15 cellular contexts compared by ENCODE assay signal in genomic region chr3:141328286-141329166, GRCh38. TPM values are rescaled to one million over a fixed set of nuclear protein-coding genes. Genes with fewer than 3 reads are reported as not detected.
A peak's percentile ranks its signal among the peaks of the same experiment; 100 is the strongest.
DNase-seq lines count a peak whose midpoint lies in the region; ATAC-seq and TF ChIP-seq lines count a peak whose summit lies in the region.
"Had no signal": no experiment of that assay in that cellular context is flagged by ENCODE, and none has a peak within 500 bp of the region (broad histone marks: within the 10 kb centered on the region; RNA-seq: fewer than 3 reads in every experiment).

No MANE protein-coding gene starts in this region.

- no peak overlapping the region for H3K4me3 ChIP-seq in uterus
- H3K4me3 ChIP-seq: breast epithelium, thoracic aorta had no signal

- DNase-seq in activated T-cell treated with anti-CD3 and anti-CD28 coated beads, Interleukin-2, amount 50 U/mL, for 72 hours = peak; percentile 31 to 54
- DNase-seq in activated T-cell treated with anti-CD3 and anti-CD28 coated beads for 4 hours = no peak
- peak; percentile 38 for DNase-seq in stimulated activated CD8-positive, alpha-beta memory T cell treated with anti-CD3 and anti-CD28 coated beads, Interleukin-4, amount 100 ng/mL, for 48 hours
- no peak for DNase-seq in HCEC 1CT
- no peak for DNase-seq in GDM1 (lab: John Stamatoyannopoulos, UW)
- DNase-seq in uterus = no peak
- DNase-seq: DMS79, Kasumi-1, NCI-H2227 treated with DMSO at 0.1 percent for 48 hours, PC-3 had no signal

- no peak overlapping the region for H3K27ac ChIP-seq in uterus
- H3K27ac ChIP-seq: breast epithelium, epithelial cell of prostate, thoracic aorta had no signal

- H3K9me3 Mint-ChIP-seq in activated T-cell treated with anti-CD3 and anti-CD28 coated beads, Interleukin-2, amount 50 U/mL, for 72 hours = peaks cover 0 to 2% of the 10 kb centered on the region in 2 donors

- no peak for TF ChIP-seq CTCF in uterus (IDR thresholded peaks at IDR 0.05)

- no peaks in the 10 kb centered on the region for H3K27me3 Mint-ChIP-seq in activated T-cell treated with anti-CD3 and anti-CD28 coated beads, Interleukin-2, amount 50 U/mL, for 72 hours (ENCODE audit: low read depth)

- no peaks in the 10 kb centered on the region for H3K36me3 ChIP-seq in uterus
- H3K36me3 ChIP-seq: breast epithelium, thoracic aorta had no signal

- peak overlapping the region; percentile 1 for H3K27ac Mint-ChIP-seq in activated T-cell treated with anti-CD3 and anti-CD28 coated beads, Interleukin-2, amount 50 U/mL, for 72 hours

- TF ChIP-seq POLR2A in uterus (IDR thresholded peaks at IDR 0.05) = no peak

- ATAC-seq in activated T-cell treated with anti-CD3 and anti-CD28 coated beads, Interleukin-2, amount 50 U/mL, for 72 hours (replicated peaks in 1 of 2) = peak; percentile 86 to 88
- peak; percentile 39 for ATAC-seq in GM21423 (IDR thresholded peaks at IDR 0.05; ENCODE audit: unreplicated experiment)
- ATAC-seq in HG03159 (IDR thresholded peaks at IDR 0.05; ENCODE audit: unreplicated experiment) = peak; percentile 63
- ATAC-seq: PC-3 had no signal

- peaks cover 21% of the 10 kb centered on the region for H3K4me1 Mint-ChIP-seq in activated T-cell treated with anti-CD3 and anti-CD28 coated beads, Interleukin-2, amount 50 U/mL, for 72 hours (ENCODE audit: low read depth)

- peaks cover 0 to 2% of the 10 kb centered on the region in 2 donors for H3K36me3 Mint-ChIP-seq in activated T-cell treated with anti-CD3 and anti-CD28 coated beads, Interleukin-2, amount 50 U/mL, for 72 hours (ENCODE audit: insufficient read depth in 2 of 2)

- no peaks in the 10 kb centered on the region for H3K9me3 ChIP-seq in uterus
- H3K9me3 ChIP-seq: breast epithelium, thoracic aorta had no signal

- intact Hi-C loops in uterus (cut with DNase I; ENCODE audit: low total_unique reads) = no loop called here

- H3K4me3 Mint-ChIP-seq in activated T-cell treated with anti-CD3 and anti-CD28 coated beads, Interleukin-2, amount 50 U/mL, for 72 hours = peak overlapping the region; percentile 15 to 21

- no peaks in the 10 kb centered on the region for H3K27me3 ChIP-seq in uterus
- H3K27me3 ChIP-seq: breast epithelium had no signal

- no peaks in the 10 kb centered on the region for H3K4me1 ChIP-seq in uterus
- H3K4me1 ChIP-seq: breast epithelium had no signal

RNA-seq across cellular contexts. Expression of gene ZBTB38, which starts 39.8 kb away (rescaled TPM):
- total RNA-seq in activated T-cell treated with anti-CD3 and anti-CD28 coated beads, Interleukin-2, amount 50 U/mL, for 72 hours = 10 to 100 TPM; 50.7 to 82.9 TPM
- 100 to 1,000 TPM; 125 to 183 (median 149) TPM for total RNA-seq in uterus

Comparison
In these comparisons a context has a peak if more than half of its experiments do, and no peak if none do; other contexts are left out.
1. DNase-seq: peak in activated T-cell treated with anti-CD3 and anti-CD28 coated beads, Interleukin-2, amount 50 U/mL, for 72 hours (2 of 2) and stimulated activated CD8-positive, alpha-beta memory T cell treated with anti-CD3 and anti-CD28 coated beads, Interleukin-4, amount 100 ng/mL, for 48 hours (single experiment); none in activated T-cell treated with anti-CD3 and anti-CD28 coated beads for 4 hours (single experiment), HCEC 1CT (single experiment), GDM1 (single experiment) and uterus (0 of 2).
2. Peak in every context shown above with its lines, with median percentiles within 50 percentile points of each other: ATAC-seq.